In the genomic region with DNA sequence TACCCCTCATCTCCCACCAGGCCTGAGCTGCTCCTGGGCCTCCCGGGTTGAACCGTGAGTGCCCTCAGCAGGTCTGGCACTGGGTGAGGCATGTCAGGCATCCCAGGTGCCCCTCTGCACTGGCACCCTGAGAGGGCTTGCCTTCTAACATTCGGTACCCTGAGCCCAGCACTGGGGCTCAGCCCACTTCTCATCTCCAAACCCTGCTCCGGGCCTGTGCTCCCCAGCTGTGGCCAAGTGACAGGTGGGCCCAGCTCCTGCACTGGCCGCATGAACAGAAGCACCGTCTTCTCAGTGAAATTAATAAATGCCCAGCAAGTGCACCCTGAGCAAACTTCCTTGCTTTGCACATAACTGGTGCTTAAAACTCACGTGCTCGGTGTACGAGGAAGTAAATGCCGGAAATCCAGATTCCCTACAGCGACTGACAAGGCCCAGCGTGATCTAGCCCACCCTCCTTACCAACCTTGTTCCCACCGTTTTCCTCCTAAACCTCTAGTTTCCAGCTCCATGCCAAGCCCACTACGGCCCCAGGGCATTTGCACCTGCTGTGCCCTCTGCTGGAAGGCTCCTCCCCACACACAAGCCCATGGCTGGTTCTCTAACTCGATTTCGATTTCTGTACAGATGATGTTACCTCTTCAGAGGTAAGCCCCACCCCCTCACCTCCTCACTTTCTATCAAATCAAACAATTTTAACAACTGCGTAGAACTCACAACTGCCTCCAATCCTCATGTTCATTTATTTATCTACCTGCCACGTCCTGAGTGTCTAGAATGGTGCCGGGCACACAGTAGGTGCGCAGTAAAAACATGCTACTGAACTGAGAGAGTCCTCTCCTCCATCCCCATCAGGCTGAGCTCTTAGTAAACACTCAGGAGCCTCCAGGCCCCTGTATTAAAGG, we compare ENCODE assay signal across 13 cellular contexts.
DNase-seq lines count a peak whose midpoint lies in the region; ATAC-seq and TF ChIP-seq lines count a peak whose summit lies in the region.
"Had no signal": no experiment of that assay in that cellular context is flagged by ENCODE, and none has a peak within 500 bp of the region (broad histone marks: within the 10 kb centered on the region; RNA-seq: fewer than 3 reads in every experiment).

No MANE protein-coding gene starts in this region.

- no peak for TF ChIP-seq POLR2A in adrenal gland (IDR thresholded peaks at IDR 0.05)

- H3K36me3 Mint-ChIP-seq in stimulated activated naive B cell treated with anti-CD40 and anti-IgM and Interleukin-4, amounts not matched to agents 10 μg/mL and 1 μg/mL and 100 μg/mL, for 72 hours: peaks cover 0 to 4% of the 10 kb centered on the region in 2 donors
- H3K36me3 Mint-ChIP-seq: immature natural killer cell had no signal

- 83 to 96% (median 89%) methylated on average over 18 to 20 of the region's 20 CpGs for WGBS in adrenal gland, 4 donors
- 90% methylated on average over 20 of the region's 20 CpGs for WGBS in liver

- peaks cover 0 to 17% of the 10 kb centered on the region in 2 donors for H3K27me3 Mint-ChIP-seq in stimulated activated naive B cell treated with anti-CD40 and anti-IgM and Interleukin-4, amounts not matched to agents 10 μg/mL and 1 μg/mL and 100 μg/mL, for 72 hours

- TF ChIP-seq CTCF in adrenal gland (IDR thresholded peaks at IDR 0.05) (no peak), liver (IDR thresholded peaks at IDR 0.05; ENCODE audit: low read depth, low read length, missing input control) (no peak), mucosa of descending colon (IDR thresholded peaks at IDR 0.05) (no peak)

- H3K36me3 ChIP-seq in HUES48 (ENCODE audit: control insufficient read depth, insufficient read depth, low read length): no peaks in the 10 kb centered on the region
- H3K36me3 ChIP-seq in adrenal gland (replicated peaks in 1 of 2): no peaks in the 10 kb centered on the region
- no peaks in the 10 kb centered on the region for H3K36me3 ChIP-seq in liver (ENCODE audit: control insufficient read depth in 4 of 4, insufficient read depth in 3 of 4, low read depth in 1 of 4, low read length in 3 of 4)
- H3K36me3 ChIP-seq in mucosa of descending colon (ENCODE audit: low read depth): no peaks in the 10 kb centered on the region

- H3K4me1 ChIP-seq in HUES48 (ENCODE audit: control insufficient read depth, insufficient read depth, low read length): peaks cover 23% of the 10 kb centered on the region; the same call in 1 of the 2 replicates
- peaks cover 43 to 82% of the 10 kb centered on the region in 2 donors for H3K4me1 ChIP-seq in adrenal gland (replicated peaks in 1 of 2)
- peaks cover 26 to 51% (median 37%) of the 10 kb centered on the region in 4 donors for H3K4me1 ChIP-seq in liver (ENCODE audit: control insufficient read depth in 4 of 4, insufficient read depth in 4 of 4, low read length in 3 of 4)
- peaks cover 4% of the 10 kb centered on the region for H3K4me1 ChIP-seq in mucosa of descending colon (ENCODE audit: low read depth)

- H3K9me3 ChIP-seq in HUES48 (ENCODE audit: control insufficient read depth, insufficient read depth, low read length) (no peaks in the 10 kb centered on the region), adrenal gland (replicated peaks in 1 of 3) (no peaks in the 10 kb centered on the region), liver (ENCODE audit: control insufficient read depth in 4 of 4, low read length in 3 of 4) (no peaks in the 10 kb centered on the region), mucosa of descending colon (no peaks in the 10 kb centered on the region)

- no peak for TF ChIP-seq RAD21 in liver (IDR thresholded peaks at IDR 0.05)

- no peak for ATAC-seq in stimulated activated naive B cell treated with anti-CD40 and anti-IgM and Interleukin-4, amounts not matched to agents 10 μg/mL and 1 μg/mL and 100 μg/mL, for 72 hours (replicated peaks)
- ATAC-seq in HG03159 (IDR thresholded peaks at IDR 0.05; ENCODE audit: unreplicated experiment) (no peak), GM19023 (IDR thresholded peaks at IDR 0.05; ENCODE audit: unreplicated experiment) (no peak), mucosa of descending colon (no peak)

- H3K9ac ChIP-seq in HUES48 (ENCODE audit: low read depth, low read length): no peak overlapping the region
- no peak overlapping the region for H3K9ac ChIP-seq in liver (ENCODE audit: low read depth in 1 of 2, low read length in 2 of 2)

- H3K4me1 Mint-ChIP-seq in stimulated activated naive B cell treated with anti-CD40 and anti-IgM and Interleukin-4, amounts not matched to agents 10 μg/mL and 1 μg/mL and 100 μg/mL, for 72 hours: peaks cover 50 to 58% of the 10 kb centered on the region in 2 donors

- H3K27ac Mint-ChIP-seq in stimulated activated naive B cell treated with anti-CD40 and anti-IgM and Interleukin-4, amounts not matched to agents 10 μg/mL and 1 μg/mL and 100 μg/mL, for 72 hours: peak overlapping the region; percentile 89
- H3K27ac Mint-ChIP-seq: activated naive CD4-positive, alpha-beta T cell treated with anti-CD3 and anti-CD28 coated beads for 36 hours; immature natural killer cell had no signal

- H3K9me3 Mint-ChIP-seq in stimulated activated naive B cell treated with anti-CD40 and anti-IgM and Interleukin-4, amounts not matched to agents 10 μg/mL and 1 μg/mL and 100 μg/mL, for 72 hours: peaks cover 0 to 4% of the 10 kb centered on the region in 2 donors
- H3K9me3 Mint-ChIP-seq: activated naive CD4-positive, alpha-beta T cell treated with anti-CD3 and anti-CD28 coated beads for 36 hours; immature natural killer cell had no signal

- H3K27me3 ChIP-seq in HUES48 (ENCODE audit: control insufficient read depth, insufficient read depth, low read length): no peaks in the 10 kb centered on the region
- no peaks in the 10 kb centered on the region for H3K27me3 ChIP-seq in adrenal gland
- no peaks in the 10 kb centered on the region for H3K27me3 ChIP-seq in liver (ENCODE audit: control insufficient read depth in 4 of 4, insufficient read depth in 4 of 4, low read length in 3 of 4)

- DNase-seq in adrenal gland (no peak), mucosa of descending colon (no peak)
- no peak for DNase-seq in stimulated activated naive B cell treated with anti-CD40 and anti-IgM and Interleukin-4, amounts not matched to agents 10 μg/mL and 1 μg/mL and 100 μg/mL, for 72 hours
- no peak for DNase-seq in effector CD8-positive, alpha-beta T cell (lab: John Stamatoyannopoulos, UW)
- DNase-seq: activated CD4-positive, alpha-beta T cell treated with anti-CD3 and anti-CD28 coated beads for 4 hours; activated naive CD4-positive, alpha-beta T cell treated with anti-CD3 and anti-CD28 coated beads for 36 hours; COR-L47; immature natural killer cell; NCI-H2107 had no signal

- intact Hi-C loops in adrenal gland (cut with DNase I) (loop anchor here (10.0 kb wide), 3 partner anchors 62 to 118 kb away; partner anchors contain the start of gene NCOR2 (in 1 of the 2)), mucosa of descending colon (cut with DNase I, micrococcal nuclease) (no loop called here)

- H3K4me3 Mint-ChIP-seq in stimulated activated naive B cell treated with anti-CD40 and anti-IgM and Interleukin-4, amounts not matched to agents 10 μg/mL and 1 μg/mL and 100 μg/mL, for 72 hours: no peak overlapping the region
- H3K4me3 Mint-ChIP-seq: activated naive CD4-positive, alpha-beta T cell treated with anti-CD3 and anti-CD28 coated beads for 36 hours; immature natural killer cell had no signal

- no peak overlapping the region for H3K4me3 ChIP-seq in HUES48 (ENCODE audit: low read depth, low read length)
- no peak overlapping the region for H3K4me3 ChIP-seq in adrenal gland
- no peak overlapping the region for H3K4me3 ChIP-seq in liver (ENCODE audit: low read depth in 1 of 3, low read length in 3 of 3)
- H3K4me3 ChIP-seq in mucosa of descending colon: no peak overlapping the region

- H3K27ac ChIP-seq in HUES48 (ENCODE audit: low read depth, low read length): peak overlapping the region; percentile 53
- peak overlapping the region in 3 of 5 donors; percentile 14 to 87 (median 78) for H3K27ac ChIP-seq in adrenal gland
- peak overlapping the region; percentile 32 to 83 for H3K27ac ChIP-seq in liver (ENCODE audit: low read depth in 1 of 2, low read length in 2 of 2)

TF ChIP-seq in liver, 16 proteins besides CTCF, POLR2A, EP300 and RAD21 (continues in another document):
- no peak for TF ChIP-seq SP1 (IDR thresholded peaks at IDR 0.05)
- no peak for TF ChIP-seq ATF3 (IDR thresholded peaks at IDR 0.05)
- TF ChIP-seq, protein P1, sequence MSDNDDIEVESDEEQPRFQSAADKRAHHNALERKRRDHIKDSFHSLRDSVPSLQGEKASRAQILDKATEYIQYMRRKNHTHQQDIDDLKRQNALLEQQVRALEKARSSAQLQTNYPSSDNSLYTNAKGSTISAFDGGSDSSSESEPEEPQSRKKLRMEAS (IDR thresholded peaks at IDR 0.05): no peak
- TF ChIP-seq, protein P2, sequence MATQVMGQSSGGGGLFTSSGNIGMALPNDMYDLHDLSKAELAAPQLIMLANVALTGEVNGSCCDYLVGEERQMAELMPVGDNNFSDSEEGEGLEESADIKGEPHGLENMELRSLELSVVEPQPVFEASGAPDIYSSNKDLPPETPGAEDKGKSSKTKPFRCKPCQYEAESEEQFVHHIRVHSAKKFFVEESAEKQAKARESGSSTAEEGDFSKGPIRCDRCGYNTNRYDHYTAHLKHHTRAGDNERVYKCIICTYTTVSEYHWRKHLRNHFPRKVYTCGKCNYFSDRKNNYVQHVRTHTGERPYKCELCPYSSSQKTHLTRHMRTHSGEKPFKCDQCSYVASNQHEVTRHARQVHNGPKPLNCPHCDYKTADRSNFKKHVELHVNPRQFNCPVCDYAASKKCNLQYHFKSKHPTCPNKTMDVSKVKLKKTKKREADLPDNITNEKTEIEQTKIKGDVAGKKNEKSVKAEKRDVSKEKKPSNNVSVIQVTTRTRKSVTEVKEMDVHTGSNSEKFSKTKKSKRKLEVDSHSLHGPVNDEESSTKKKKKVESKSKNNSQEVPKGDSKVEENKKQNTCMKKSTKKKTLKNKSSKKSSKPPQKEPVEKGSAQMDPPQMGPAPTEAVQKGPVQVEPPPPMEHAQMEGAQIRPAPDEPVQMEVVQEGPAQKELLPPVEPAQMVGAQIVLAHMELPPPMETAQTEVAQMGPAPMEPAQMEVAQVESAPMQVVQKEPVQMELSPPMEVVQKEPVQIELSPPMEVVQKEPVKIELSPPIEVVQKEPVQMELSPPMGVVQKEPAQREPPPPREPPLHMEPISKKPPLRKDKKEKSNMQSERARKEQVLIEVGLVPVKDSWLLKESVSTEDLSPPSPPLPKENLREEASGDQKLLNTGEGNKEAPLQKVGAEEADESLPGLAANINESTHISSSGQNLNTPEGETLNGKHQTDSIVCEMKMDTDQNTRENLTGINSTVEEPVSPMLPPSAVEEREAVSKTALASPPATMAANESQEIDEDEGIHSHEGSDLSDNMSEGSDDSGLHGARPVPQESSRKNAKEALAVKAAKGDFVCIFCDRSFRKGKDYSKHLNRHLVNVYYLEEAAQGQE (IDR thresholded peaks at IDR 0.05): no peak
- TF ChIP-seq HNF4A (conservative IDR thresholded peaks at IDR 0.05): no peak
- TF ChIP-seq YY1 (IDR thresholded peaks at IDR 0.05): no peak
- TF ChIP-seq RXRA (IDR thresholded peaks at IDR 0.05): no peak

Comparison
In these comparisons a context has a peak if more than half of its experiments do, and no peak if none do; other contexts are left out.
1. intact Hi-C loops: an anchor here in adrenal gland (10.0 kb wide); none called in mucosa of descending colon.